19 cellular contexts compared by ENCODE assay signal in genomic region chr13:53160211-53160610, GRCh38.
A peak's percentile ranks its signal among the peaks of the same experiment; 100 is the strongest.
DNase-seq lines count a peak whose midpoint lies in the region; ATAC-seq and TF ChIP-seq lines count a peak whose summit lies in the region.
"Had no signal": no experiment of that assay in that cellular context is flagged by ENCODE, and none has a peak within 500 bp of the region (broad histone marks: within the 10 kb centered on the region; RNA-seq: fewer than 3 reads in every experiment).

No MANE protein-coding gene starts in this region.

- peaks cover 41% of the 10 kb centered on the region for H3K4me1 ChIP-seq in neural progenitor cell
- H3K4me1 ChIP-seq in ovary (ENCODE audit: insufficient read depth) = no peaks in the 10 kb centered on the region
- H3K4me1 ChIP-seq: BLaER1, Caco-2 had no signal

- H3K9me3 ChIP-seq in SK-N-MC (ENCODE audit: low read depth, low read length) (peaks cover 8% of the 10 kb centered on the region; the same call in 1 of the 2 replicates), neural progenitor cell (ENCODE audit: low read depth) (no peaks in the 10 kb centered on the region), ovary (no peaks in the 10 kb centered on the region)
- H3K9me3 ChIP-seq: Caco-2 had no signal

- peak; percentile 11 to 64 for DNase-seq in NCI-H524 (lab: John Stamatoyannopoulos, UW)
- no peak for DNase-seq in NCI-H524 treated with DMSO at 0.1 percent for 48 hours (lab: John Stamatoyannopoulos, UW)
- DNase-seq in SK-N-MC (ENCODE audit: low read depth, low spot score) = no peak
- no peak for DNase-seq in neural progenitor cell (ENCODE audit: low spot score)
- DNase-seq in nephron progenitor cell = no peak
- no peak for DNase-seq in NCI-H1417 (lab: John Stamatoyannopoulos, UW)
- no peak for DNase-seq in ovary
- DNase-seq: Caco-2; CD4-positive, CD25-positive, alpha-beta regulatory T cell; CD8-positive, alpha-beta T cell; DMS 273 treated with DMSO at 0.1 percent for 48 hours; GM23248; H7; HCEC 1CT had no signal

- H3K27me3 ChIP-seq in neural progenitor cell = no peaks in the 10 kb centered on the region
- no peaks in the 10 kb centered on the region for H3K27me3 ChIP-seq in ovary
- H3K27me3 ChIP-seq: BLaER1 had no signal

- H3K4me3 Mint-ChIP-seq in neural progenitor cell (no peak overlapping the region), nephron progenitor cell (no peak overlapping the region)
- H3K4me3 Mint-ChIP-seq: B cell; CD4-positive, CD25-positive, alpha-beta regulatory T cell; CD8-positive, alpha-beta T cell had no signal

- intact Hi-C loops in ovary (cut with DNase I) = no loop called here

- no peak overlapping the region for H3K27ac Mint-ChIP-seq in neural progenitor cell
- no peak overlapping the region for H3K27ac Mint-ChIP-seq in nephron progenitor cell
- H3K27ac Mint-ChIP-seq: B cell; CD4-positive, CD25-positive, alpha-beta regulatory T cell; CD8-positive, alpha-beta T cell had no signal

- TF ChIP-seq CTCF in neural progenitor cell (IDR thresholded peaks at IDR 0.05) = no peak
- no peak for TF ChIP-seq CTCF in nephron progenitor cell (IDR thresholded peaks at IDR 0.05)
- no peak for TF ChIP-seq CTCF in ovary (IDR thresholded peaks at IDR 0.05)

- H3K4me3 ChIP-seq in SK-N-MC (no peak overlapping the region), neural progenitor cell (no peak overlapping the region), ovary (no peak overlapping the region)
- H3K4me3 ChIP-seq: BLaER1, GM23248 had no signal

- H3K9me3 Mint-ChIP-seq in neural progenitor cell (peaks cover 22% of the 10 kb centered on the region), nephron progenitor cell (peaks cover 24% of the 10 kb centered on the region)
- H3K9me3 Mint-ChIP-seq: CD8-positive, alpha-beta T cell had no signal

- 88 to 94% (median 92%) methylated on average over 7 of the region's 7 CpGs for WGBS in ovary, 3 donors

- ATAC-seq in HG02970 (IDR thresholded peaks at IDR 0.05; ENCODE audit: low FRiP score, unreplicated experiment) = no peak
- ATAC-seq: CD8-positive, alpha-beta T cell had no signal

- TF ChIP-seq POLR2A in ovary (IDR thresholded peaks at IDR 0.05) = no peak

- H3K4me2 ChIP-seq in neural progenitor cell = no peak overlapping the region
- H3K4me2 ChIP-seq: BLaER1 had no signal

- peaks cover 19% of the 10 kb centered on the region for H3F3A ChIP-seq in neural progenitor cell (ENCODE audit: low read depth)

- no peaks in the 10 kb centered on the region for H4K20me1 ChIP-seq in neural progenitor cell (ENCODE audit: low read depth)
- H4K20me1 ChIP-seq: BLaER1 had no signal

- H3K36me3 Mint-ChIP-seq in neural progenitor cell = peaks cover 4% of the 10 kb centered on the region
- no peaks in the 10 kb centered on the region for H3K36me3 Mint-ChIP-seq in nephron progenitor cell (ENCODE audit: low read depth)
- H3K36me3 Mint-ChIP-seq: CD4-positive, CD25-positive, alpha-beta regulatory T cell; CD8-positive, alpha-beta T cell had no signal

- H3K36me3 ChIP-seq in SK-N-MC (ENCODE audit: insufficient read depth, low read length) = peaks cover 10% of the 10 kb centered on the region; the same call in 1 of the 2 replicates
- no peaks in the 10 kb centered on the region for H3K36me3 ChIP-seq in neural progenitor cell
- no peaks in the 10 kb centered on the region for H3K36me3 ChIP-seq in ovary
- H3K36me3 ChIP-seq: BLaER1 had no signal

- H2AFZ ChIP-seq in neural progenitor cell (replicated peaks) = no peak overlapping the region
- H2AFZ ChIP-seq: GM23248 had no signal

- no peaks in the 10 kb centered on the region for H3K79me2 ChIP-seq in neural progenitor cell (ENCODE audit: low read depth)

- H3K27me3 Mint-ChIP-seq in neural progenitor cell (ENCODE audit: insufficient read depth, low read depth) (peaks cover 5% of the 10 kb centered on the region), nephron progenitor cell (ENCODE audit: low read depth, poor library complexity) (peaks cover 4% of the 10 kb centered on the region)
- H3K27me3 Mint-ChIP-seq: B cell; CD4-positive, CD25-positive, alpha-beta regulatory T cell had no signal

- H3K27ac ChIP-seq in SK-N-MC = peak overlapping the region; percentile 99
- H3K27ac ChIP-seq in neural progenitor cell = peak overlapping the region; percentile 82
- no peak overlapping the region for H3K27ac ChIP-seq in ovary
- H3K27ac ChIP-seq: 22Rv1, BLaER1, C4-2B, GM23248 had no signal

- no peak overlapping the region for H3K9ac ChIP-seq in SK-N-MC (ENCODE audit: insufficient read length)
- H3K9ac ChIP-seq in neural progenitor cell = no peak overlapping the region
- H3K9ac ChIP-seq: BLaER1, GM23248 had no signal

- TF ChIP-seq EP300 in ovary (IDR thresholded peaks at IDR 0.05) = no peak

- peaks cover 30% of the 10 kb centered on the region for H3K4me1 Mint-ChIP-seq in neural progenitor cell
- peaks cover 5% of the 10 kb centered on the region for H3K4me1 Mint-ChIP-seq in nephron progenitor cell
- H3K4me1 Mint-ChIP-seq: B cell; CD4-positive, CD25-positive, alpha-beta regulatory T cell had no signal

Comparison
In these comparisons a context has a peak if more than half of its experiments do, and no peak if none do; other contexts are left out.
1. DNase-seq: peak in NCI-H524 (2 of 2); none in NCI-H524 treated with DMSO at 0.1 percent for 48 hours (single experiment), SK-N-MC (single experiment), neural progenitor cell (single experiment), nephron progenitor cell (single experiment), NCI-H1417 (0 of 3) and ovary (0 of 5).
2. H3K27ac ChIP-seq: peak in SK-N-MC (single experiment) and neural progenitor cell (single experiment); none in ovary (0 of 2).